In the genomic region with DNA sequence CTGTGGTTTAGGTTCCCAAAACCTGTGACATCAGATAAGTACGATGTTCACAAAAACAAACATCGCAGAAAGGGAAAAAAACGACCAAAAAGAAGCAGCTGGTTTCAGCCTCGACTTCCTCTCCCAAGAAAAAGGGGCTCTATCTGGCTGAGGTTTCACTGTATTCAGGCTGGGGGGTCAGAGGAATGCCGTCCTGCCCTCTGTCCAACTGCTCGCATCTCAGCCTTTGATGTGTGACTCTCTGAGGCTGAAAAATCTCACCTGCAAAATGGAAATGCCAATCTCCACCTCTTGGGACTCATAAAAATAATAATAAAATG, we compare ENCODE assay signal across 1 cellular context.
TF ChIP-seq lines count a peak whose summit lies in the region.

No MANE protein-coding gene starts in this region.

TF ChIP-seq in K562, 482 proteins besides CTCF, POLR2A, EP300 and RAD21 (continued from another document):
- TF ChIP-seq ZNF592 (IDR thresholded peaks at IDR 0.05) (no peak), MTA2 (IDR thresholded peaks at IDR 0.05; ENCODE audit: low read depth) (peak; percentile 45), SPI1 (IDR thresholded peaks at IDR 0.05; ENCODE audit: borderline replicate concordance, low read depth, low read length) (peak; percentile 73; the same call in 1 of the 2 replicates), SRF (CRISPR knock-in tag; IDR thresholded peaks at IDR 0.05) (no peak)
